In the genomic region with DNA sequence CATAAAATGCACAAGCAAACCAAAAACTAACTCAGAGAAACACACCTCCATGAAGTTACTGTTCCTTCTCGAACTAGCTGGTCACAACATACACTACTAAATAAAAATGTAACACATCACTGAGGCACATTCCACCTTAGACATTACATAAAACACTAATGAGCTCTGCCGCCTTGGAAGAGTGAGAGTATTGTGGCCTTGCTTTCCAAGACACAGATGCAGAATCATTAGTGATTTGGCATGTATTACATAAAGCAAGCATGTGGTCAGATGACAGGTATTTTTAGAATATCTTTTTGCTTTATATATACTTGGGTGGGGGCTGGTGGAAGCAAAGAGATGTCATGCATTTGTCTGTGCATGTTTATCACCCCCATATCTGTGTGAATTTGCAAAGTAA, we compare ENCODE assay signal across 16 cellular contexts.
"Had no signal": no experiment of that assay in that cellular context is flagged by ENCODE, and none has a peak within 500 bp of the region (broad histone marks: within the 10 kb centered on the region; RNA-seq: fewer than 3 reads in every experiment).

No MANE protein-coding gene starts in this region.

- H3K4me3 Mint-ChIP-seq: activated CD8-positive, alpha-beta T cell treated with anti-CD3 and anti-CD28 coated beads, Interleukin-2, amount 10 ng/mL, durations not matched to agents 7 days and 5 days; activated naive CD4-positive, alpha-beta T cell treated with anti-CD3 and anti-CD28 coated beads, Interleukin-2, amount 50 U/mL, for 24 hours; mesothelial cell of epicardium; nephron progenitor cell; stimulated activated memory B cell treated with anti-CD40 and anti-IgM and Interleukin-4, amounts not matched to agents 10 μg/mL and 1 μg/mL and 100 μg/mL, for 72 hours had no signal

- H3K27ac ChIP-seq: adrenal gland, pancreas, uterus had no signal

- DNase-seq: activated CD4-positive, alpha-beta T cell treated with anti-CD3 and anti-CD28 coated beads for 4 hours; activated CD8-positive, alpha-beta memory T cell treated with anti-CD3 and anti-CD28 coated beads, Interleukin-2, amount 50 U/mL, for 4 hours; activated CD8-positive, alpha-beta T cell treated with anti-CD3 and anti-CD28 coated beads, Interleukin-2, amount 10 ng/mL, durations not matched to agents 7 days and 5 days; activated effector memory CD4-positive, alpha-beta T cell treated with anti-CD3 and anti-CD28 coated beads, Interleukin-2, amount 50 U/mL, for 16 hours; activated T-cell treated with anti-CD3 and anti-CD28 coated beads, Interleukin-2, amount 50 U/mL, for 48 hours; adrenal gland; nephron progenitor cell; pancreas; stimulated activated CD4-positive, alpha-beta T cell treated with anti-CD3 and anti-CD28 coated beads, Interleukin-12 subunit alpha, Interleukin-12 subunit beta, amount 100 ng/mL, for 4 hours; uterus had no signal

- H3K9me3 Mint-ChIP-seq: mesothelial cell of epicardium; nephron progenitor cell; stimulated activated memory B cell treated with anti-CD40 and anti-IgM and Interleukin-4, amounts not matched to agents 10 μg/mL and 1 μg/mL and 100 μg/mL, for 72 hours; WTC11 had no signal

- H3K4me3 ChIP-seq: adrenal gland, lung, pancreas, tibial nerve, uterus had no signal

- H3K36me3 Mint-ChIP-seq: mesothelial cell of epicardium; stimulated activated memory B cell treated with anti-CD40 and anti-IgM and Interleukin-4, amounts not matched to agents 10 μg/mL and 1 μg/mL and 100 μg/mL, for 72 hours; WTC11 had no signal

- H3K27ac Mint-ChIP-seq: activated CD8-positive, alpha-beta T cell treated with anti-CD3 and anti-CD28 coated beads, Interleukin-2, amount 10 ng/mL, durations not matched to agents 7 days and 5 days; activated naive CD4-positive, alpha-beta T cell treated with anti-CD3 and anti-CD28 coated beads, Interleukin-2, amount 50 U/mL, for 24 hours; mesothelial cell of epicardium; nephron progenitor cell; stimulated activated memory B cell treated with anti-CD40 and anti-IgM and Interleukin-4, amounts not matched to agents 10 μg/mL and 1 μg/mL and 100 μg/mL, for 72 hours; WTC11 had no signal

- H3K36me3 ChIP-seq: adrenal gland, pancreas, tibial nerve, uterus had no signal

- H3K9me3 ChIP-seq: adrenal gland, pancreas, tibial nerve, uterus had no signal
